ENCODE assay signal across 14 cellular contexts in the genomic region with DNA sequence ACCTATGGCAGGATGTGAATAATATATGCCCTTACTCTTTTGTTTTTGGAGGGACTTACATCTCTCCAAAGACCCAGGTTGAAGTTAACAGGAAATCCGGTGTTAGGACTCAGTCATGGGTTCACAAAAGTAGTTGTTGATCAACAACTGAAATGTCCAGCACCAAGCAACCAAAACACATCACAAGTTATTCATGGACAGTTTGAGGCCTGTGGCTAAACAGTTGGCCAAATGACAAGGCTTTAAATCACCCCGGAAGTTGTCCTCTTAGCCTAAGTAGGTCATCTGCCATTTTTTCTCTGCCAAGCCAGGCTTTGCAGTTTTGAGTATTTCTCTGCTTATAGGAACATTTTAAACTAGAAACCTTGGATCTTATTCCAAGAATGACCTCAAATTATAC.
DNase-seq lines count a peak whose midpoint lies in the region; ATAC-seq and TF ChIP-seq lines count a peak whose summit lies in the region.
"Had no signal": no experiment of that assay in that cellular context is flagged by ENCODE, and none has a peak within 500 bp of the region (broad histone marks: within the 10 kb centered on the region; RNA-seq: fewer than 3 reads in every experiment).

No MANE protein-coding gene starts in this region.

- no peaks in the 10 kb centered on the region for H3K9me3 Mint-ChIP-seq in CD4-positive, alpha-beta T cell
- no peaks in the 10 kb centered on the region for H3K9me3 Mint-ChIP-seq in chondrocyte (ENCODE audit: low read depth)
- H3K9me3 Mint-ChIP-seq: memory B cell had no signal

- H3K4me3 Mint-ChIP-seq in CD4-positive, alpha-beta T cell, result no peak overlapping the region
- H3K4me3 Mint-ChIP-seq in chondrocyte (ENCODE audit: unreplicated experiment), result no peak overlapping the region
- H3K4me3 Mint-ChIP-seq: memory B cell had no signal

- no peaks in the 10 kb centered on the region for H3K27me3 Mint-ChIP-seq in CD4-positive, alpha-beta T cell
- H3K27me3 Mint-ChIP-seq in chondrocyte (ENCODE audit: low read depth), result no peaks in the 10 kb centered on the region
- H3K27me3 Mint-ChIP-seq: memory B cell had no signal

- intact Hi-C loops in CD4-positive, alpha-beta T cell (cut with DNase I, micrococcal nuclease), result loop anchor here in 1 of 2 experiments (10.0 kb wide), 1 partner anchor 266 kb away; no protein-coding TSS in a partner anchor

- H3K9me3 ChIP-seq in CD4-positive, alpha-beta T cell (ENCODE audit: control insufficient read depth, low read length), result no peaks in the 10 kb centered on the region

- H3K4me1 Mint-ChIP-seq in CD4-positive, alpha-beta T cell (ENCODE audit: low read depth), result peaks cover 53% of the 10 kb centered on the region
- H3K4me1 Mint-ChIP-seq in chondrocyte (ENCODE audit: low read depth), result no peaks in the 10 kb centered on the region

- peak overlapping the region; percentile 26 for H3K27ac ChIP-seq in CD4-positive, alpha-beta T cell (ENCODE audit: low read depth, low read length)
- H3K27ac ChIP-seq: parathyroid adenoma had no signal

- ATAC-seq in CD4-positive, alpha-beta T cell (ENCODE audit: poor library complexity), result no peak
- no peak for ATAC-seq in GM19395 (IDR thresholded peaks at IDR 0.05; ENCODE audit: unreplicated experiment)
- no peak for ATAC-seq in GM19023 (IDR thresholded peaks at IDR 0.05; ENCODE audit: unreplicated experiment)

- H3K36me3 Mint-ChIP-seq in CD4-positive, alpha-beta T cell (ENCODE audit: low read depth), result peaks cover 51% of the 10 kb centered on the region
- H3K36me3 Mint-ChIP-seq in chondrocyte (ENCODE audit: low read depth), result peaks cover 2% of the 10 kb centered on the region

- POLR2A ChIA-PET in CD4-positive, alpha-beta T cell (lab: Charles Lee), result interaction anchor here (1.0 to 4.8 kb wide), 5 partner anchors 10 to 208 kb away, joined by 3 to 21 read pairs (median 5); partner anchors contain the start of genes CD247 and POU2F1

- H3K27ac Mint-ChIP-seq in CD4-positive, alpha-beta T cell, result peak overlapping the region; percentile 80
- no peak overlapping the region for H3K27ac Mint-ChIP-seq in chondrocyte (ENCODE audit: unreplicated experiment)
- H3K27ac Mint-ChIP-seq: memory B cell had no signal

- no peaks in the 10 kb centered on the region for H3K27me3 ChIP-seq in CD4-positive, alpha-beta T cell (ENCODE audit: control insufficient read depth, insufficient read depth, low read length)

- CTCF ChIA-PET in CD4-positive, alpha-beta T cell (lab: Charles Lee), result interaction anchor here (0.8 kb wide), 1 partner anchor 44 kb away, joined by 3 read pairs; no protein-coding TSS in a partner anchor

- no peak for TF ChIP-seq CTCF in CD4-positive, alpha-beta T cell (IDR thresholded peaks at IDR 0.05)
- TF ChIP-seq CTCF in chondrocyte (IDR thresholded peaks at IDR 0.05), result no peak

- no peak for DNase-seq in CD4-positive, alpha-beta T cell
- peak; percentile 34 for DNase-seq in HT1080 (ENCODE audit: low read depth)
- DNase-seq in astrocyte of the hippocampus (ENCODE audit: low read depth, low spot score), result peak; percentile 16
- peak; percentile 85 for DNase-seq in myocyte (ENCODE audit: low read depth)
- no peak for DNase-seq in chondrocyte (ENCODE audit: low spot score)
- no peak for DNase-seq in NCI-H82 (lab: John Stamatoyannopoulos, UW)
- DNase-seq: activated effector memory CD4-positive, alpha-beta T cell treated with anti-CD3 and anti-CD28 coated beads, Interleukin-2, amount 50 U/mL, for 16 hours; hippocampal formation; NCI-H1105; NCI-H510A treated with DMSO at 0.1 percent for 48 hours had no signal

Comparison
In these comparisons a context has a peak if more than half of its experiments do, and no peak if none do; other contexts are left out.
1. DNase-seq: peak in HT1080 (single experiment), astrocyte of the hippocampus (single experiment) and myocyte (single experiment); none in CD4-positive, alpha-beta T cell (0 of 10), chondrocyte (single experiment) and NCI-H82 (single experiment).